Comparison of ENCODE assay signal across 8 cellular contexts in the genomic region with DNA sequence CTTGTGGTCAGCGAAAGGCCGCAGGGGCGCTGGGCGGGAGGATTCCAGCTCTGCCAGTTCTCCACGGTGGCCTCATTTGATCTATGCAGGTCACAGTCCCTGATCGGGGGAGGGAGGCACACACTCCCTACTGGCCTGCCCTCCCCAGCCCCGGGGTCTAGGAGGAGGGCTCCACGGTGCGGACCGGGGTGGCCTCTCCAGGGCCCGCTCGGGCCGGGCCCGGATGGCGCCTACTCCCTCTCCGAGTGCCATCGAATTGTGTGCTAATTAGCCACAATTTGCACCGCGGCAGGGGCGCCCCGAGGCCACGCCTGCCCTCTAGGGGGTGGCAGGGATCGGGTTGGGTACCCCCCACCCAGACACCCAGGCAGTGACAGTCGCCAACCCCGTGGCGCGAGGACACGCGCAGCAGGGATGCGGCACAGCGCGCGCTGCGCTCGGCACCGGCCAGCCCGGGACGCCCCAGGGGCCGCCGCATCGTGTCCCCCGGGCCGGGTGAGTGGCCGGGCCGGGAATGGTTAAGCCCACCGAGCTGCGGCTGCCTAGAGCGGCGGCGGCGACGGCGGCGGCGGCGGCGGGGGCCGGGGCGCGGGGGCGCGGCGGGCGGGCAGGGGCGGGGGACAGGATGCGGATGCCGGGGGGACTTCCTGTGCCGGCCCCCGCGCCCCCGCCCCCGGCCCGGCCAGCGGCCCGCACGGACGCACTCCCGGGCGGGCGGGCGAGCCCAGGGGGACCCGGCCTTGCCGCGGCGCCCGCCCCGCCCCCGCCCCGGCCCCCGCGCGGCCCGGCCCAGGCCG. TPM values are rescaled to one million over a fixed set of nuclear protein-coding genes. Genes with fewer than 3 reads are reported as not detected.
A peak's percentile ranks its signal among the peaks of the same experiment; 100 is the strongest.
DNase-seq lines count a peak whose midpoint lies in the region; ATAC-seq, FAIRE-seq and TF ChIP-seq lines count a peak whose summit lies in the region.

Gene ZNF853, plus strand, starts transcription at position 670 of the 797 bp plus-strand sequence. CDS start 565 bp downstream, outside the sequence.

- CTCF ChIA-PET in HEK293T (lab: Yijun Ruan, JAX) = no interaction called here
- CTCF ChIA-PET in activated CD8-positive, alpha-beta T cell treated with anti-CD3 and anti-CD28 coated beads, Interleukin-2, amount 10 ng/mL, durations not matched to agents 7 days and 5 days (lab: Charles Lee) = no interaction called here

- peaks cover 33% of the 10 kb centered on the region for H3K27me3 ChIP-seq in osteoblast (ENCODE audit: insufficient read depth, low read length)

- FAIRE-seq in frontal cortex (lab: Jason Lieb, UNC) = no peak

- ATAC-seq in activated CD8-positive, alpha-beta T cell treated with anti-CD3 and anti-CD28 coated beads, Interleukin-2, amount 10 ng/mL, durations not matched to agents 7 days and 5 days = peak; percentile 49
- no peak for ATAC-seq in HG03565 (IDR thresholded peaks at IDR 0.05; ENCODE audit: unreplicated experiment)

- peak within 1 kb of the TSS; percentile 59 for H3K4me3 Mint-ChIP-seq in activated CD8-positive, alpha-beta T cell treated with anti-CD3 and anti-CD28 coated beads, Interleukin-2, amount 10 ng/mL, durations not matched to agents 7 days and 5 days

- in situ Hi-C loops in GM13976 (cut with MboI; ENCODE audit: low sequenced_read_pairs, unreplicated experiment) = no loop called here

- H3K9me3 Mint-ChIP-seq in activated CD8-positive, alpha-beta T cell treated with anti-CD3 and anti-CD28 coated beads, Interleukin-2, amount 10 ng/mL, durations not matched to agents 7 days and 5 days (ENCODE audit: insufficient read depth) = no peaks in the 10 kb centered on the region

- H3K9me3 ChIP-seq in osteoblast (ENCODE audit: low read depth, low read length) = no peaks in the 10 kb centered on the region

- peaks cover 25% of the 10 kb centered on the region for H3K27me3 Mint-ChIP-seq in activated CD8-positive, alpha-beta T cell treated with anti-CD3 and anti-CD28 coated beads, Interleukin-2, amount 10 ng/mL, durations not matched to agents 7 days and 5 days (ENCODE audit: low read depth)

- POLR2A ChIA-PET in HEK293T (lab: Yijun Ruan, JAX) = no interaction called here
- POLR2A ChIA-PET in activated CD8-positive, alpha-beta T cell treated with anti-CD3 and anti-CD28 coated beads, Interleukin-2, amount 10 ng/mL, durations not matched to agents 7 days and 5 days (lab: Charles Lee) = no interaction called here

- no peaks in the 10 kb centered on the region for H3K36me3 ChIP-seq in osteoblast (ENCODE audit: insufficient read depth, low read length)

- H3K4me2 ChIP-seq in osteoblast (ENCODE audit: insufficient read depth, low read length) = no peak within 1 kb of the TSS

- H3K27ac Mint-ChIP-seq in activated CD8-positive, alpha-beta T cell treated with anti-CD3 and anti-CD28 coated beads, Interleukin-2, amount 10 ng/mL, durations not matched to agents 7 days and 5 days = peak within 1 kb of the TSS; percentile 30

- no peak within 1 kb of the TSS for H2AFZ ChIP-seq in osteoblast (ENCODE audit: low read length)

- peak; percentile 46 for DNase-seq in HEK293T (ENCODE audit: extremely low spot score)
- no peak for DNase-seq in activated CD8-positive, alpha-beta T cell treated with anti-CD3 and anti-CD28 coated beads, Interleukin-2, amount 10 ng/mL, durations not matched to agents 7 days and 5 days
- DNase-seq in frontal cortex (ENCODE audit: low spot score in 2 of 2) = peak; percentile 74 to 77
- DNase-seq in osteoblast (ENCODE audit: insufficient read length, low spot score, missing footprints) = peak; percentile 88
- DNase-seq in NCI-H2107 treated with DMSO at 0.1 percent for 48 hours (lab: John Stamatoyannopoulos, UW; ENCODE audit: unreplicated experiment) = no peak
- DNase-seq in RPMI8226 = no peak
- DNase-seq in GM13976 (ENCODE audit: low spot score) = no peak

- H3K79me2 ChIP-seq in osteoblast (ENCODE audit: insufficient read depth, low read length) = no peaks in the 10 kb centered on the region

- TF ChIP-seq CTCF in osteoblast (IDR thresholded peaks at IDR 0.05; ENCODE audit: extremely low read depth, low read depth, low read length) = no peak
- TF ChIP-seq CTCF in GM13976 (IDR thresholded peaks at IDR 0.05; ENCODE audit: borderline replicate concordance, control extremely low read depth, extremely low read depth, insufficient read depth, missing control alignments) = no peak

- H3K4me3 ChIP-seq in osteoblast (ENCODE audit: insufficient read depth, low read length) = peak within 1 kb of the TSS; percentile 37

- no peaks in the 10 kb centered on the region for H3K36me3 Mint-ChIP-seq in activated CD8-positive, alpha-beta T cell treated with anti-CD3 and anti-CD28 coated beads, Interleukin-2, amount 10 ng/mL, durations not matched to agents 7 days and 5 days (ENCODE audit: low read depth)

- no peak within 1 kb of the TSS for H3K27ac ChIP-seq in osteoblast (ENCODE audit: low read depth, low read length)

- no peaks in the 10 kb centered on the region for H4K20me1 ChIP-seq in osteoblast (ENCODE audit: insufficient read depth, low read length)

- peaks cover 26% of the 10 kb centered on the region for H3K4me1 Mint-ChIP-seq in activated CD8-positive, alpha-beta T cell treated with anti-CD3 and anti-CD28 coated beads, Interleukin-2, amount 10 ng/mL, durations not matched to agents 7 days and 5 days (ENCODE audit: low read depth)

- H3K4me1 ChIP-seq in osteoblast (ENCODE audit: insufficient read depth, low read length) = no peaks in the 10 kb centered on the region

TF ChIP-seq in HEK293T, 16 proteins besides CTCF, POLR2A, EP300 and RAD21:
- TF ChIP-seq BHLHE40 (IDR thresholded peaks at IDR 0.05; ENCODE audit: borderline replicate concordance) (no peak), TARDBP (IDR thresholded peaks at IDR 0.05) (no peak), SUZ12 (IDR thresholded peaks at IDR 0.05) (no peak)

RNA-seq across cellular contexts. Expression of gene ZNF853, which starts in this region (rescaled TPM):
- total RNA-seq in activated CD8-positive, alpha-beta T cell treated with anti-CD3 and anti-CD28 coated beads, Interleukin-2, amount 10 ng/mL, durations not matched to agents 7 days and 5 days = 1 to 10 TPM in 1 of 2 experiments, under 1 TPM in 1; 0.78 to 1.0 TPM
- total RNA-seq in frontal cortex (23.6 TPM), osteoblast (under 0.01 TPM in 2 replicates)

Comparison
In these comparisons a context has a peak if more than half of its experiments do, and no peak if none do; other contexts are left out.
1. RNA of gene ZNF853 (total RNA-seq): 23.6 TPM in frontal cortex (single experiment); 0.78 to 1.0 TPM in activated CD8-positive, alpha-beta T cell treated with anti-CD3 and anti-CD28 coated beads, Interleukin-2, amount 10 ng/mL, durations not matched to agents 7 days and 5 days and under 0.01 TPM in osteoblast; every median in the first group is over 10 times any median in the second.
2. Peak in DNase-seq and H3K4me3 ChIP-seq in osteoblast; RNA of the gene not detected or under 1 TPM.
3. DNase-seq: peak in HEK293T (single experiment) and frontal cortex (2 of 2); none in activated CD8-positive, alpha-beta T cell treated with anti-CD3 and anti-CD28 coated beads, Interleukin-2, amount 10 ng/mL, durations not matched to agents 7 days and 5 days (single experiment), NCI-H2107 treated with DMSO at 0.1 percent for 48 hours (single experiment), RPMI8226 (single experiment) and GM13976 (single experiment).